ENCODE assay signal across 8 cellular contexts in genomic region chr22:39239561-39240423, GRCh38. TPM values are rescaled to one million over a fixed set of nuclear protein-coding genes. Genes with fewer than 3 reads are reported as not detected.
DNase-seq lines count a peak whose midpoint lies in the region; ATAC-seq and TF ChIP-seq lines count a peak whose summit lies in the region.

No MANE protein-coding gene starts in this region.

- no peak overlapping the region for H2AFZ ChIP-seq in GM23338

- H3K4me2 ChIP-seq in GM23338: no peak overlapping the region

- H3K4me1 ChIP-seq in GM23338 (ENCODE audit: insufficient read depth) (peaks cover 38% of the 10 kb centered on the region), endocrine pancreas (ENCODE audit: control insufficient read depth, insufficient read depth, low read length) (no peaks in the 10 kb centered on the region)

- ATAC-seq in GM23338 (no peak), GM21576 (IDR thresholded peaks at IDR 0.05; ENCODE audit: unreplicated experiment) (no peak)

- H3K9me3 Mint-ChIP-seq in GM23338 (peaks cover 5% of the 10 kb centered on the region; the same call in 1 of the 3 replicates), progenitor cell of endocrine pancreas (ENCODE audit: low read depth) (no peaks in the 10 kb centered on the region)

- no peaks in the 10 kb centered on the region for H3K9me2 ChIP-seq in GM23338 (ENCODE audit: insufficient read depth)

- TF ChIP-seq CTCF in GM23338 (conservative IDR thresholded peaks at IDR 0.05; ENCODE audit: low read depth in 2 of 2) (no peak), progenitor cell of endocrine pancreas (IDR thresholded peaks at IDR 0.05; ENCODE audit: unreplicated experiment) (no peak)

- H3K4me1 Mint-ChIP-seq in GM23338: peaks cover 44% of the 10 kb centered on the region
- peaks cover 30% of the 10 kb centered on the region for H3K4me1 Mint-ChIP-seq in progenitor cell of endocrine pancreas (ENCODE audit: low read depth)

- H3K4me3 Mint-ChIP-seq in GM23338 (peak overlapping the region; percentile 29; the same call in 1 of the 3 replicates), progenitor cell of endocrine pancreas (ENCODE audit: low read depth) (no peak overlapping the region)

- peak overlapping the region; percentile 32 for H3K9ac ChIP-seq in endocrine pancreas (ENCODE audit: control insufficient read depth, insufficient read depth, low read length)

- H3K27me3 Mint-ChIP-seq in GM23338 (ENCODE audit: insufficient read depth, low read depth, poor library complexity) (peaks cover 55% of the 10 kb centered on the region), progenitor cell of endocrine pancreas (peaks cover 12% of the 10 kb centered on the region)

- peaks cover 10% of the 10 kb centered on the region for H3F3A ChIP-seq in GM23338 (replicated peaks; ENCODE audit: low read depth)

- no peak overlapping the region for H3K27ac Mint-ChIP-seq in GM23338
- H3K27ac Mint-ChIP-seq in progenitor cell of endocrine pancreas: peak overlapping the region; percentile 21

- DNase-seq in GM23338 (ENCODE audit: low spot score): no peak
- DNase-seq in NCI-H774 (lab: John Stamatoyannopoulos, UW): peak; percentile 57
- DNase-seq in progenitor cell of endocrine pancreas (ENCODE audit: low spot score, unreplicated experiment): no peak
- DNase-seq in COLO829 (ENCODE audit: low spot score): no peak
- DNase-seq in epidermal melanocyte (ENCODE audit: insufficient read length, low spot score): no peak
- DNase-seq in NCI-H2227 treated with DMSO at 0.1 percent for 48 hours (lab: John Stamatoyannopoulos, UW): no peak

- peaks cover 61% of the 10 kb centered on the region for H3K27me3 ChIP-seq in GM23338 (ENCODE audit: insufficient read depth)
- H3K27me3 ChIP-seq in endocrine pancreas (ENCODE audit: control insufficient read depth, insufficient read depth, low read length): no peaks in the 10 kb centered on the region

- H3K79me2 ChIP-seq in GM23338 (replicated peaks; ENCODE audit: insufficient read depth): no peaks in the 10 kb centered on the region

- no peak overlapping the region for H3K27ac ChIP-seq in GM23338 (ENCODE audit: low read depth)

- H3K4me3 ChIP-seq in GM23338 (no peak overlapping the region), endocrine pancreas (ENCODE audit: control insufficient read depth, insufficient read depth, low read length) (no peak overlapping the region)

- H4K20me1 ChIP-seq in GM23338 (replicated peaks; ENCODE audit: insufficient read depth): no peaks in the 10 kb centered on the region

- H3K36me3 ChIP-seq in GM23338 (ENCODE audit: insufficient read depth): no peaks in the 10 kb centered on the region
- no peaks in the 10 kb centered on the region for H3K36me3 ChIP-seq in endocrine pancreas (ENCODE audit: control insufficient read depth, insufficient read depth, low read length)

- no peaks in the 10 kb centered on the region for H3K9me3 ChIP-seq in endocrine pancreas (ENCODE audit: control insufficient read depth, low read length)

- no peaks in the 10 kb centered on the region; the same call in 2 of the 3 replicates for H3K36me3 Mint-ChIP-seq in GM23338 (ENCODE audit: low read depth)
- H3K36me3 Mint-ChIP-seq in progenitor cell of endocrine pancreas (ENCODE audit: insufficient read depth): no peaks in the 10 kb centered on the region

TF ChIP-seq in GM23338, 12 proteins besides CTCF, POLR2A, EP300 and RAD21:
- TF ChIP-seq NANOG (IDR thresholded peaks at IDR 0.05; ENCODE audit: borderline replicate concordance) (no peak), CREB1 (CRISPR knock-in tag; IDR thresholded peaks at IDR 0.05; ENCODE audit: low read depth) (no peak), EZH2phosphoT487 (IDR thresholded peaks at IDR 0.05; ENCODE audit: unreplicated experiment) (no peak), ZNF331 (CRISPR knock-in tag; IDR thresholded peaks at IDR 0.05; ENCODE audit: low read depth) (no peak), JUNB (IDR thresholded peaks at IDR 0.05; ENCODE audit: unreplicated experiment) (no peak), ZNF114 (CRISPR knock-in tag; IDR thresholded peaks at IDR 0.05) (no peak), STAT1 (IDR thresholded peaks at IDR 0.05; ENCODE audit: unreplicated experiment) (no peak)

RNA-seq across cellular contexts. Expression of gene PDGFB, which starts 5.0 kb away (rescaled TPM):
- total RNA-seq in GM23338 (2014; rRNA removed; shearing (Covaris generic)): 5.2 and 8.0 TPM in 2 replicates
- 1.9 and 2.2 TPM in 2 replicates for polyA plus RNA-seq in GM23338 (2016; fragmentation: Nextera tagmentation; extraction: Ambion mirVana)
- total RNA-seq in progenitor cell of endocrine pancreas: 6.7 and 7.1 TPM in 2 replicates
